ENCODE assay signal across 26 cellular contexts in the genomic region with DNA sequence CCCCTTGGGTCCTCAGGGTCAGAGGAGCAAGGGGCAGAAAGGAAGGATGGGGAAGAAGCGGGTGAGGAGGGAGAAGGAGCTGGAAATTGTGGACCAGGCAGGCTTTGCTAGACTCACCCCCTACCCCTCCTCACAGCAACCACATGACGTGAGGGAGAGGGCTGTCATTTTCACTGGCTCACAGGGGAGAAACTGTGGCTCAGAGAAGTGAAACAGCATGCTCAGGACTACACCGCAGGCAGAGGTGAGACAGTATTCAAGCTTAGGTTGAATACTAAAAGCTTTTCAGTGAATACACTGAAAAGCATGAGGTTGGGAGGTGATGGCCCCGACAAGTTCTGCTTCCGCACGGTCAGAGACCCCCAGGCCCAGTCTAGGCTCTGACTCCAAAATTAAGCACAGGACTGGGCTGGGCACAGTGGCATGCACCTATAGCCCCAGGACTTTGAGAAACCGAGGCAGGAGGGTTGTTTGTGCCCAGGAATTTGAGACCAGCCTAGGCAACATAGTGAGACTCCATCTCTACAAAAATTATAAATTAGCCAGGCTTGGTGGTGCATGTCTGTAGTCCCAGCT. TPM values are rescaled to one million over a fixed set of nuclear protein-coding genes. Genes with fewer than 3 reads are reported as not detected.
"Had no signal": no experiment of that assay in that cellular context is flagged by ENCODE, and none has a peak within 500 bp of the region (broad histone marks: within the 10 kb centered on the region; RNA-seq: fewer than 3 reads in every experiment).

No MANE protein-coding gene starts in this region.

- H3K4me1 Mint-ChIP-seq: naive thymus-derived CD4-positive, alpha-beta T cell; stimulated activated naive CD8-positive, alpha-beta T cell treated with anti-CD3 and anti-CD28 coated beads, Interleukin-15, amount 100 ng/mL, for 72 hours had no signal

- H3K4me1 ChIP-seq: colonic mucosa, pancreas, prostate gland, right lobe of liver, transverse colon had no signal

- H3K27ac ChIP-seq: colonic mucosa, pancreas, prostate gland, right lobe of liver, skin epidermis, thoracic aorta, transverse colon had no signal

- H3K4me3 ChIP-seq: colonic mucosa, pancreas, prostate gland, right lobe of liver, skin epidermis, thoracic aorta, transverse colon had no signal

- H3K27ac Mint-ChIP-seq: naive thymus-derived CD4-positive, alpha-beta T cell; stimulated activated naive B cell treated with anti-CD40 and anti-IgM and Interleukin-4, amounts not matched to agents 10 μg/mL and 1 μg/mL and 100 μg/mL, for 72 hours had no signal

- ATAC-seq: naive thymus-derived CD4-positive, alpha-beta T cell; pancreas; right lobe of liver; stimulated activated naive B cell treated with anti-CD40 and anti-IgM and Interleukin-4, amounts not matched to agents 10 μg/mL and 1 μg/mL and 100 μg/mL, for 72 hours; stimulated activated naive CD8-positive, alpha-beta T cell treated with anti-CD3 and anti-CD28 coated beads, Interleukin-15, amount 100 ng/mL, for 72 hours had no signal

- H3K4me3 Mint-ChIP-seq: naive thymus-derived CD4-positive, alpha-beta T cell; neural crest cell; stimulated activated naive B cell treated with anti-CD40 and anti-IgM and Interleukin-4, amounts not matched to agents 10 μg/mL and 1 μg/mL and 100 μg/mL, for 72 hours; stimulated activated naive CD8-positive, alpha-beta T cell treated with anti-CD3 and anti-CD28 coated beads, Interleukin-15, amount 100 ng/mL, for 72 hours had no signal

- H3K36me3 ChIP-seq: colonic mucosa, pancreas, prostate gland, right lobe of liver, thoracic aorta, transverse colon had no signal

- H3K9me3 ChIP-seq: colonic mucosa, pancreas, prostate gland, right lobe of liver, thoracic aorta, transverse colon had no signal

- H3K36me3 Mint-ChIP-seq: naive thymus-derived CD4-positive, alpha-beta T cell; stimulated activated naive B cell treated with anti-CD40 and anti-IgM and Interleukin-4, amounts not matched to agents 10 μg/mL and 1 μg/mL and 100 μg/mL, for 72 hours had no signal

- H3K27me3 ChIP-seq: colonic mucosa, pancreas, right lobe of liver, transverse colon had no signal

- H3K27me3 Mint-ChIP-seq: stimulated activated naive B cell treated with anti-CD40 and anti-IgM and Interleukin-4, amounts not matched to agents 10 μg/mL and 1 μg/mL and 100 μg/mL, for 72 hours had no signal

- DNase-seq: colonic mucosa; dermis blood vessel endothelial cell; erythroblast; foreskin melanocyte; hypothalamus; kidney glomerular epithelial cell; mammary epithelial cell; naive thymus-derived CD4-positive, alpha-beta T cell; nucleus accumbens; pancreas; right lobe of liver; stimulated activated CD4-positive, alpha-beta T cell treated with anti-CD3 and anti-CD28 coated beads, Interleukin-4, amount 100 ng/mL, for 4 hours; stimulated activated naive B cell treated with anti-CD40 and anti-IgM and Interleukin-4, amounts not matched to agents 10 μg/mL and 1 μg/mL and 100 μg/mL, for 72 hours; stimulated activated naive CD8-positive, alpha-beta T cell treated with anti-CD3 and anti-CD28 coated beads, Interleukin-15, amount 100 ng/mL, for 72 hours; transverse colon had no signal

- H3K9me3 Mint-ChIP-seq: naive thymus-derived CD4-positive, alpha-beta T cell; neural crest cell; stimulated activated naive B cell treated with anti-CD40 and anti-IgM and Interleukin-4, amounts not matched to agents 10 μg/mL and 1 μg/mL and 100 μg/mL, for 72 hours; stimulated activated naive CD8-positive, alpha-beta T cell treated with anti-CD3 and anti-CD28 coated beads, Interleukin-15, amount 100 ng/mL, for 72 hours had no signal

RNA-seq across cellular contexts. Expression of a gene that starts 1.2 kb away (rescaled TPM):
- total RNA-seq: cerebellum; colonic mucosa; dermis blood vessel endothelial cell; endothelial cell of umbilical vein; lower leg skin; mammary epithelial cell; mesenteric fat pad; naive thymus-derived CD4-positive, alpha-beta T cell; neural crest cell; pancreas; prostate gland; renal cortical epithelial cell; right lobe of liver; subcutaneous adipose tissue; transverse colon had no signal
- polyA plus RNA-seq: endothelial cell of umbilical vein; mammary epithelial cell; naive thymus-derived CD4-positive, alpha-beta T cell; pancreas had no signal

RNA-seq across cellular contexts. Expression of a gene that starts 14.9 kb away (rescaled TPM):
- total RNA-seq: cerebellum; colonic mucosa; dermis blood vessel endothelial cell; endothelial cell of umbilical vein; mammary epithelial cell; mesenteric fat pad; naive thymus-derived CD4-positive, alpha-beta T cell; neural crest cell; pancreas; renal cortical epithelial cell; right lobe of liver; subcutaneous adipose tissue; thoracic aorta; transverse colon had no signal
- polyA plus RNA-seq: endothelial cell of umbilical vein; mammary epithelial cell; naive thymus-derived CD4-positive, alpha-beta T cell; pancreas; urinary bladder had no signal
